8 cellular contexts compared by ENCODE assay signal in the genomic region with DNA sequence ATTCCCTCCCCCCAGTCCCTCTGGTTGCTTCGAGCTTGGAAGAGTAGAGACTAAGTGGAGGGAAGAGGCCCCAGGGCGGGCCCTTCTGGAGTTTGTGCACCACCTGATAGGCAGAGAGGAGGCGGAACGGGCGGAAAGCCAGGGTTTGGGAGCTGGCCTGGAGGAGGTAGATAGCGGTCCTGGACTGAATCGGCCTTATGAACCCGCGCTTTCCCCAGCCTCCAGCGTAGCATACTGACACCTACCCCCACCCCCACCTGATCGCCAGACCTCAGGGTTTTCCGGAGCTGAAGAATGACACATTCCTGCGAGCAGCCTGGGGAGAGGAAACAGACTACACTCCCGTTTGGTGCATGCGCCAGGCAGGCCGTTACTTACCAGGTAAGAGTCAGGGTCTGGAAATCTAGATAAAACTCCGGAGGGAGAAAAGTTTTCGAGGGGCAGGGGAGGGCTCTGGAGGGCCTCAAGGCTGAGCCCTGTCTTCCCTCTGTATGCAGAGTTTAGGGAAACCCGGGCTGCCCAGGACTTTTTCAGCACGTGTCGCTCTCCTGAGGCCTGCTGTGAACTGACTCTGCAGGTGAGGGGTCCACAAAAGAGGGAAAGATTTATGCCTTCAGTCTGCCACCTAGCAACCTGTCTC.
DNase-seq lines count a peak whose midpoint lies in the region; ATAC-seq, FAIRE-seq and TF ChIP-seq lines count a peak whose summit lies in the region.

No MANE protein-coding gene starts in this region.

- H3K27ac ChIP-seq in neutrophil, result peak overlapping the region; percentile 79

- H3K27ac Mint-ChIP-seq in activated naive CD4-positive, alpha-beta T cell treated with anti-CD3 and anti-CD28 coated beads, Interleukin-2, amount 10 ng/mL, durations not matched to agents 7 days and 5 days, result peak overlapping the region; percentile 88

- H3K4me1 Mint-ChIP-seq in activated naive CD4-positive, alpha-beta T cell treated with anti-CD3 and anti-CD28 coated beads, Interleukin-2, amount 10 ng/mL, durations not matched to agents 7 days and 5 days, result peaks cover 42% of the 10 kb centered on the region

- H3K9me3 ChIP-seq in NT2/D1 (ENCODE audit: insufficient read depth, low read length) (no peaks in the 10 kb centered on the region), neutrophil (no peaks in the 10 kb centered on the region)

- peak overlapping the region; percentile 74 for H3K4me3 Mint-ChIP-seq in activated naive CD4-positive, alpha-beta T cell treated with anti-CD3 and anti-CD28 coated beads, Interleukin-2, amount 10 ng/mL, durations not matched to agents 7 days and 5 days

- H3K4me3 ChIP-seq in AG04449 (ENCODE audit: low read depth, low read length) (peak overlapping the region; percentile 81), NT2/D1 (ENCODE audit: insufficient read length, low read depth) (peak overlapping the region; percentile 90), neutrophil (ENCODE audit: low read depth in 1 of 2, low read length in 1 of 2) (peak overlapping the region; percentile 72 to 94)

- H3K9ac ChIP-seq in NT2/D1 (ENCODE audit: insufficient read length, low read depth), result peak overlapping the region; percentile 77

- H3K9me3 Mint-ChIP-seq in activated naive CD4-positive, alpha-beta T cell treated with anti-CD3 and anti-CD28 coated beads, Interleukin-2, amount 10 ng/mL, durations not matched to agents 7 days and 5 days, result no peaks in the 10 kb centered on the region

- peaks cover 13% of the 10 kb centered on the region for H3K36me3 Mint-ChIP-seq in activated naive CD4-positive, alpha-beta T cell treated with anti-CD3 and anti-CD28 coated beads, Interleukin-2, amount 10 ng/mL, durations not matched to agents 7 days and 5 days

- POLR2A ChIA-PET in AG04449 (lab: Yijun Ruan, JAX), result interaction anchor here (0.6 to 3.8 kb wide), 16 partner anchors 27 to 1290 kb away, joined by 3 to 24 read pairs (median 6); partner anchors contain the start of genes EIF2B3, MUTYH, PLK3 and PRDX1

- no peaks in the 10 kb centered on the region for H3K27me3 Mint-ChIP-seq in activated naive CD4-positive, alpha-beta T cell treated with anti-CD3 and anti-CD28 coated beads, Interleukin-2, amount 10 ng/mL, durations not matched to agents 7 days and 5 days

- DNase-seq in AG04449 (ENCODE audit: low read depth, low spot score) (no peak), NT2/D1 (ENCODE audit: low read depth, low spot score) (peak; percentile 40), glomerular visceral epithelial cell (ENCODE audit: extremely low spot score) (peak; percentile 74), urothelium cell line (ENCODE audit: low spot score) (peak; percentile 61)
- peak; percentile 42 for DNase-seq in activated naive CD4-positive, alpha-beta T cell treated with anti-CD3 and anti-CD28 coated beads, Interleukin-2, amount 10 ng/mL, durations not matched to agents 7 days and 5 days

- H3K27me3 ChIP-seq in NT2/D1 (ENCODE audit: insufficient read depth, insufficient read length), result peaks cover 14% of the 10 kb centered on the region
- H3K27me3 ChIP-seq in neutrophil, result no peaks in the 10 kb centered on the region

- CTCF ChIA-PET in AG04449 (lab: Yijun Ruan, JAX), result interaction anchor here (0.7 to 12.9 kb wide), 19 partner anchors 8 to 489 kb away, joined by 3 to 950 read pairs (median 5); partner anchors contain the start of genes EIF2B3, MUTYH, PLK3 and TESK2
- CTCF ChIA-PET in activated naive CD4-positive, alpha-beta T cell treated with anti-CD3 and anti-CD28 coated beads, Interleukin-2, amount 10 ng/mL, durations not matched to agents 7 days and 5 days (lab: Charles Lee), result interaction anchor here (0.7 to 12.4 kb wide), 17 partner anchors 13 to 480 kb away, joined by 3 to 386 read pairs (median 4); partner anchors contain the start of genes BEST4, MUTYH, PLK3 and TESK2

- peaks cover 20% of the 10 kb centered on the region for H3K4me1 ChIP-seq in NT2/D1 (ENCODE audit: insufficient read depth, insufficient read length)
- peaks cover 35 to 45% of the 10 kb centered on the region in 2 experiments for H3K4me1 ChIP-seq in neutrophil (ENCODE audit: control insufficient read depth in 1 of 2, insufficient read depth in 1 of 2, low read depth in 1 of 2, low read length in 1 of 2)

- TF ChIP-seq CTCF in AG04449 (IDR thresholded peaks at IDR 0.05; ENCODE audit: insufficient read depth, low read length, missing control alignments) (no peak), neutrophil (IDR thresholded peaks at IDR 0.05) (no peak)

- peaks cover 56% of the 10 kb centered on the region for H3K36me3 ChIP-seq in NT2/D1 (ENCODE audit: insufficient read depth, insufficient read length, low read length)
- peaks cover 33% of the 10 kb centered on the region for H3K36me3 ChIP-seq in neutrophil

- FAIRE-seq in urothelium cell line (lab: Jason Lieb, UNC), result no peak

- ATAC-seq in GM18502 (IDR thresholded peaks at IDR 0.05; ENCODE audit: poor library complexity, unreplicated experiment) (peak; percentile 7), GM21723 (IDR thresholded peaks at IDR 0.05; ENCODE audit: unreplicated experiment) (no peak)
